1 cellular context compared by ENCODE assay signal in genomic region chr6:107668826-107669474, GRCh38.
A peak's percentile ranks its signal among the peaks of the same experiment; 100 is the strongest.
TF ChIP-seq lines count a peak whose summit lies in the region.

No MANE protein-coding gene starts in this region.

TF ChIP-seq in GM12878, 131 proteins besides CTCF, POLR2A, EP300 and RAD21 (continued from another document and continues in another):
- TF ChIP-seq SMC3 (IDR thresholded peaks at IDR 0.05; ENCODE audit: borderline replicate concordance, low read length), result 0 out of 2 replicates have a peak, but pooled peaks have one; percentile 9
- TF ChIP-seq HCFC1 (IDR thresholded peaks at IDR 0.05; ENCODE audit: low read length), result no peak
- TF ChIP-seq POLR2AphosphoS5 (IDR thresholded peaks at IDR 0.05; ENCODE audit: low read length), result no peak; the same call in 1 of the 2 replicates
- TF ChIP-seq PAX5 (IDR thresholded peaks at IDR 0.05; ENCODE audit: borderline replicate concordance, low read depth, low read length), result peak; percentile 97
- no peak for TF ChIP-seq TAF1 (IDR thresholded peaks at IDR 0.05; ENCODE audit: borderline replicate concordance, low read depth, low read length)
- peak in 1 of 2 experiments; percentile 59; a peak in 1 of 4 replicates for TF ChIP-seq ETV6 (conservative IDR thresholded peaks at IDR 0.05 in 1 of 2, IDR thresholded peaks at IDR 0.05 in 1 of 2; ENCODE audit: borderline replicate concordance in 1 of 2, low read depth in 1 of 2)
- TF ChIP-seq USF2 (IDR thresholded peaks at IDR 0.05; ENCODE audit: borderline replicate concordance, low read depth, low read length), result no peak
- no peak for TF ChIP-seq HDAC6 (IDR thresholded peaks at IDR 0.05; ENCODE audit: unreplicated experiment)
- TF ChIP-seq BCL11A (IDR thresholded peaks at IDR 0.05; ENCODE audit: low read depth, low read length), result peak; percentile 78; the same call in 1 of the 2 replicates
- TF ChIP-seq SIN3A (IDR thresholded peaks at IDR 0.05; ENCODE audit: low read depth, low read length), result no peak
- peak; percentile 91 for TF ChIP-seq RUNX3 (IDR thresholded peaks at IDR 0.05; ENCODE audit: low read length)
- TF ChIP-seq CBX5 (IDR thresholded peaks at IDR 0.05; ENCODE audit: low read depth), result no peak
- no peak for TF ChIP-seq MAX (IDR thresholded peaks at IDR 0.05; ENCODE audit: low read depth, low read length)
- TF ChIP-seq CHD1 (IDR thresholded peaks at IDR 0.05; ENCODE audit: low read depth, low read length), result no peak
- TF ChIP-seq FOXK2 (IDR thresholded peaks at IDR 0.05), result no peak
- no peak for TF ChIP-seq WRNIP1 (IDR thresholded peaks at IDR 0.05; ENCODE audit: borderline replicate concordance, low read depth, low read length)
- TF ChIP-seq MYB (IDR thresholded peaks at IDR 0.05; ENCODE audit: borderline replicate concordance, low read depth, low read length), result no peak
- TF ChIP-seq IKZF1 (conservative IDR thresholded peaks at IDR 0.05), result peak; percentile 82
- TF ChIP-seq MYC (IDR thresholded peaks at IDR 0.05; ENCODE audit: insufficient read depth, insufficient read length, insufficient replicate concordance, low read length, severe bottlenecking), result peak; percentile 70
- TF ChIP-seq PAX8 (IDR thresholded peaks at IDR 0.05), result no peak
- peak; percentile 32; the same call in 1 of the 2 replicates for TF ChIP-seq BACH1 (IDR thresholded peaks at IDR 0.05; ENCODE audit: borderline replicate concordance)
- TF ChIP-seq MTA2 (IDR thresholded peaks at IDR 0.05; ENCODE audit: low read depth), result peak; percentile 54; the same call in 1 of the 2 replicates
- TF ChIP-seq POU2F2 (IDR thresholded peaks at IDR 0.05; ENCODE audit: borderline replicate concordance, low read depth, low read length), result no peak
- TF ChIP-seq SKIL (IDR thresholded peaks at IDR 0.05; ENCODE audit: low read depth, poor library complexity, severe bottlenecking), result no peak
- no peak; the same call in 1 of the 2 replicates for TF ChIP-seq MTA3 (IDR thresholded peaks at IDR 0.05; ENCODE audit: borderline replicate concordance, low read length)
- no peak for TF ChIP-seq ASH2L (IDR thresholded peaks at IDR 0.05; ENCODE audit: borderline replicate concordance, low read depth)
- TF ChIP-seq DPF2 (IDR thresholded peaks at IDR 0.05), result peak; percentile 61; the same call in 1 of the 2 replicates
- TF ChIP-seq YBX1 (IDR thresholded peaks at IDR 0.05), result no peak
- no peak for TF ChIP-seq FOXM1 (IDR thresholded peaks at IDR 0.05; ENCODE audit: low read depth, low read length)
- TF ChIP-seq ZBED1 (IDR thresholded peaks at IDR 0.05; ENCODE audit: borderline replicate concordance), result no peak; the same call in 1 of the 2 replicates
- TF ChIP-seq TBL1XR1 (IDR thresholded peaks at IDR 0.05; ENCODE audit: low read depth, low read length), result peak; percentile 30; the same call in 1 of the 2 replicates
- no peak for TF ChIP-seq ZSCAN29 (IDR thresholded peaks at IDR 0.05)
- TF ChIP-seq NBN (IDR thresholded peaks at IDR 0.05), result no peak
- TF ChIP-seq ZNF24 (IDR thresholded peaks at IDR 0.05), result no peak
- no peak for TF ChIP-seq SMARCA5 (IDR thresholded peaks at IDR 0.05)
- TF ChIP-seq ZNF687 (IDR thresholded peaks at IDR 0.05), result no peak
- no peak; the same call in 1 of the 2 replicates for TF ChIP-seq SPI1 (IDR thresholded peaks at IDR 0.05; ENCODE audit: borderline replicate concordance, insufficient read depth, low read depth, low read length)
- TF ChIP-seq CUX1 (IDR thresholded peaks at IDR 0.05; ENCODE audit: insufficient replicate concordance, low read depth, low read length), result no peak
- peak; percentile 60; the same call in 1 of the 2 replicates for TF ChIP-seq YY1 (IDR thresholded peaks at IDR 0.05; ENCODE audit: low read depth, low read length)
- TF ChIP-seq ATF7 (IDR thresholded peaks at IDR 0.05; ENCODE audit: low read depth), result no peak
- peak; percentile 67 for TF ChIP-seq SP1 (IDR thresholded peaks at IDR 0.05; ENCODE audit: low read depth, low read length)
- no peak for TF ChIP-seq CREB1 (IDR thresholded peaks at IDR 0.05; ENCODE audit: low read depth)
- no peak for TF ChIP-seq HDGF (IDR thresholded peaks at IDR 0.05)
- TF ChIP-seq SIX5 (IDR thresholded peaks at IDR 0.05; ENCODE audit: low read depth, low read length, severe bottlenecking), result no peak
- TF ChIP-seq E2F8 (IDR thresholded peaks at IDR 0.05; ENCODE audit: low read depth, partially characterized antibody), result no peak
- no peak for TF ChIP-seq FOS (IDR thresholded peaks at IDR 0.05; ENCODE audit: borderline replicate concordance, extremely low read depth, insufficient read length)
- no peak for TF ChIP-seq E4F1 (IDR thresholded peaks at IDR 0.05; ENCODE audit: borderline replicate concordance, partially characterized antibody)
